Comparison of ENCODE assay signal across 1 cellular context in the genomic region with DNA sequence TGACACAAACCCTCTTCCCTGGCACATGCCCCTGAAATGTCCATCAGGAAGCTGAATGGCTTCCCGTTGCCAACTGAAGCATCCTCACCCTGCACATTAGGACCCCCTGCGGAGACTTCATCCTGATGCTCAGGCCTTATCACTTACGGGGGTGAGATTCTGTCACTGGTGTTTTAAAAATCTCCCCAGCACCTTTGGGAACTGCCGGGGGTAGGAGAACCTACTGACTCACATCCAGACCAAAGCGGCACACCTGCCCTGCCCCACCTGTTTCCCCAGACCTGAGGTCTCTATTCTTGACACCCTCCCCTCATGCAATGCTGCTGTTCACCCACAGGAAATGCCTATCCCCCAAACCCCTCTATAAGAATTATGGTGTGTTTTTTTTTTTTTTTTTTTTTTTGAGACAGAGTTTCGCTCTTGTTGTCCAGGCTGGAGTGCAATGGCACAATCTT.
TF ChIP-seq lines count a peak whose summit lies in the region.

No MANE protein-coding gene starts in this region.

TF ChIP-seq in GM23338, 12 proteins besides CTCF, POLR2A, EP300 and RAD21:
- TF ChIP-seq ZNF331 (CRISPR knock-in tag; IDR thresholded peaks at IDR 0.05; ENCODE audit: low read depth) (no peak), NANOG (IDR thresholded peaks at IDR 0.05; ENCODE audit: borderline replicate concordance) (no peak), STAT1 (IDR thresholded peaks at IDR 0.05; ENCODE audit: unreplicated experiment) (no peak), CREB1 (CRISPR knock-in tag; IDR thresholded peaks at IDR 0.05; ENCODE audit: low read depth) (no peak), REST (IDR thresholded peaks at IDR 0.05; ENCODE audit: unreplicated experiment) (no peak), POLR2AphosphoS5 (IDR thresholded peaks at IDR 0.05; ENCODE audit: low read depth) (no peak), EZH2phosphoT487 (IDR thresholded peaks at IDR 0.05; ENCODE audit: unreplicated experiment) (no peak), ZNF114 (CRISPR knock-in tag; IDR thresholded peaks at IDR 0.05) (no peak), EZH2 (IDR thresholded peaks at IDR 0.05; ENCODE audit: low read depth, unreplicated experiment) (no peak), JUNB (IDR thresholded peaks at IDR 0.05; ENCODE audit: unreplicated experiment) (no peak)
- TF ChIP-seq, protein P1, sequence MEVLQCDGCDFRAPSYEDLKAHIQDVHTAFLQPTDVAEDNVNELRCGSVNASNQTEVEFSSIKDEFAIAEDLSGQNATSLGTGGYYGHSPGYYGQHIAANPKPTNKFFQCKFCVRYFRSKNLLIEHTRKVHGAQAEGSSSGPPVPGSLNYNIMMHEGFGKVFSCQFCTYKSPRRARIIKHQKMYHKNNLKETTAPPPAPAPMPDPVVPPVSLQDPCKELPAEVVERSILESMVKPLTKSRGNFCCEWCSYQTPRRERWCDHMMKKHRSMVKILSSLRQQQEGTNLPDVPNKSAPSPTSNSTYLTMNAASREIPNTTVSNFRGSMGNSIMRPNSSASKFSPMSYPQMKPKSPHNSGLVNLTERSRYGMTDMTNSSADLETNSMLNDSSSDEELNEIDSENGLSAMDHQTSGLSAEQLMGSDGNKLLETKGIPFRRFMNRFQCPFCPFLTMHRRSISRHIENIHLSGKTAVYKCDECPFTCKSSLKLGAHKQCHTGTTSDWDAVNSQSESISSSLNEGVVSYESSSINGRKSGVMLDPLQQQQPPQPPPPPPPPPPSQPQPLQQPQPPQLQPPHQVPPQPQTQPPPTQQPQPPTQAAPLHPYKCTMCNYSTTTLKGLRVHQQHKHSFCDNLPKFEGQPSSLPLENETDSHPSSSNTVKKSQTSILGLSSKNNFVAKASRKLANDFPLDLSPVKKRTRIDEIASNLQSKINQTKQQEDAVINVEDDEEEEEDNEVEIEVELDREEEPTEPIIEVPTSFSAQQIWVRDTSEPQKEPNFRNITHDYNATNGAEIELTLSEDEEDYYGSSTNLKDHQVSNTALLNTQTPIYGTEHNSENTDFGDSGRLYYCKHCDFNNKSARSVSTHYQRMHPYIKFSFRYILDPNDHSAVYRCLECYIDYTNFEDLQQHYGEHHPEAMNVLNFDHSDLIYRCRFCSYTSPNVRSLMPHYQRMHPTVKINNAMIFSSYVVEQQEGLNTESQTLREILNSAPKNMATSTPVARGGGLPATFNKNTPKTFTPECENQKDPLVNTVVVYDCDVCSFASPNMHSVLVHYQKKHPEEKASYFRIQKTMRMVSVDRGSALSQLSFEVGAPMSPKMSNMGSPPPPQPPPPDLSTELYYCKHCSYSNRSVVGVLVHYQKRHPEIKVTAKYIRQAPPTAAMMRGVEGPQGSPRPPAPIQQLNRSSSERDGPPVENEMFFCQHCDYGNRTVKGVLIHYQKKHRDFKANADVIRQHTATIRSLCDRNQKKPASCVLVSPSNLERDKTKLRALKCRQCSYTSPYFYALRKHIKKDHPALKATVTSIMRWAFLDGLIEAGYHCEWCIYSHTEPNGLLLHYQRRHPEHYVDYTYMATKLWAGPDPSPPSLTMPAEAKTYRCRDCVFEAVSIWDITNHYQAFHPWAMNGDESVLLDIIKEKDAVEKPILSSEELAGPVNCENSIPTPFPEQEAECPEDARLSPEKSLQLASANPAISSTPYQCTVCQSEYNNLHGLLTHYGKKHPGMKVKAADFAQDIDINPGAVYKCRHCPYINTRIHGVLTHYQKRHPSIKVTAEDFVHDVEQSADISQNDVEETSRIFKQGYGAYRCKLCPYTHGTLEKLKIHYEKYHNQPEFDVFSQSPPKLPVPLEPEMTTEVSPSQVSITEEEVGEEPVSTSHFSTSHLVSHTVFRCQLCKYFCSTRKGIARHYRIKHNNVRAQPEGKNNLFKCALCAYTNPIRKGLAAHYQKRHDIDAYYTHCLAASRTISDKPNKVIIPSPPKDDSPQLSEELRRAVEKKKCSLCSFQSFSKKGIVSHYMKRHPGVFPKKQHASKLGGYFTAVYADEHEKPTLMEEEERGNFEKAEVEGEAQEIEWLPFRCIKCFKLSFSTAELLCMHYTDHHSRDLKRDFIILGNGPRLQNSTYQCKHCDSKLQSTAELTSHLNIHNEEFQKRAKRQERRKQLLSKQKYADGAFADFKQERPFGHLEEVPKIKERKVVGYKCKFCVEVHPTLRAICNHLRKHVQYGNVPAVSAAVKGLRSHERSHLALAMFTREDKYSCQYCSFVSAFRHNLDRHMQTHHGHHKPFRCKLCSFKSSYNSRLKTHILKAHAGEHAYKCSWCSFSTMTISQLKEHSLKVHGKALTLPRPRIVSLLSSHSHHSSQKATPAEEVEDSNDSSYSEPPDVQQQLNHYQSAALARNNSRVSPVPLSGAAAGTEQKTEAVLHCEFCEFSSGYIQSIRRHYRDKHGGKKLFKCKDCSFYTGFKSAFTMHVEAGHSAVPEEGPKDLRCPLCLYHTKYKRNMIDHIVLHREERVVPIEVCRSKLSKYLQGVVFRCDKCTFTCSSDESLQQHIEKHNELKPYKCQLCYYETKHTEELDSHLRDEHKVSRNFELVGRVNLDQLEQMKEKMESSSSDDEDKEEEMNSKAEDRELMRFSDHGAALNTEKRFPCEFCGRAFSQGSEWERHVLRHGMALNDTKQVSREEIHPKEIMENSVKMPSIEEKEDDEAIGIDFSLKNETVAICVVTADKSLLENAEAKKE (CRISPR knock-in tag; IDR thresholded peaks at IDR 0.05): no peak
- TF ChIP-seq, protein P2, sequence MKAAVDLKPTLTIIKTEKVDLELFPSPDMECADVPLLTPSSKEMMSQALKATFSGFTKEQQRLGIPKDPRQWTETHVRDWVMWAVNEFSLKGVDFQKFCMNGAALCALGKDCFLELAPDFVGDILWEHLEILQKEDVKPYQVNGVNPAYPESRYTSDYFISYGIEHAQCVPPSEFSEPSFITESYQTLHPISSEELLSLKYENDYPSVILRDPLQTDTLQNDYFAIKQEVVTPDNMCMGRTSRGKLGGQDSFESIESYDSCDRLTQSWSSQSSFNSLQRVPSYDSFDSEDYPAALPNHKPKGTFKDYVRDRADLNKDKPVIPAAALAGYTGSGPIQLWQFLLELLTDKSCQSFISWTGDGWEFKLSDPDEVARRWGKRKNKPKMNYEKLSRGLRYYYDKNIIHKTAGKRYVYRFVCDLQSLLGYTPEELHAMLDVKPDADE (IDR thresholded peaks at IDR 0.05): no peak
TF ChIP-seq in GM23338: peak in this region for 0.
